Comparison of ENCODE assay signal across 15 cellular contexts in genomic region chr10:547591-548081, GRCh38.
DNase-seq lines count a peak whose midpoint lies in the region; ATAC-seq, FAIRE-seq and TF ChIP-seq lines count a peak whose summit lies in the region.
"Had no signal": no experiment of that assay in that cellular context is flagged by ENCODE, and none has a peak within 500 bp of the region (broad histone marks: within the 10 kb centered on the region; RNA-seq: fewer than 3 reads in every experiment).

No MANE protein-coding gene starts in this region.

- no peaks in the 10 kb centered on the region for H3F3A ChIP-seq in DOHH2 (ENCODE audit: control insufficient read depth, insufficient read depth)

- H3K9me2 ChIP-seq in DOHH2 (replicated peaks; ENCODE audit: control insufficient read depth, low read length): no peaks in the 10 kb centered on the region

- no peak for FAIRE-seq in keratinocyte (lab: Jason Lieb, UNC)
- FAIRE-seq: HepG2 had no signal

- H3K27ac ChIP-seq in DOHH2 (ENCODE audit: low read depth, low read length): peak overlapping the region; percentile 20; the same call in 1 of the 2 replicates
- H3K27ac ChIP-seq in RWPE2 (ENCODE audit: poor library complexity, severe bottlenecking): peak overlapping the region; percentile 30
- H3K27ac ChIP-seq in keratinocyte (ENCODE audit: control insufficient read depth, insufficient read depth, low read length): no peak overlapping the region
- no peak overlapping the region for H3K27ac ChIP-seq in psoas muscle
- H3K27ac ChIP-seq: brain microvascular endothelial cell, coronary artery had no signal

- peaks cover 46% of the 10 kb centered on the region for H3K4me1 ChIP-seq in DOHH2 (ENCODE audit: control insufficient read depth, low read length)
- H3K4me1 ChIP-seq in RWPE2 (ENCODE audit: insufficient read depth, poor library complexity, severe bottlenecking): peaks cover 10% of the 10 kb centered on the region
- H3K4me1 ChIP-seq in keratinocyte (ENCODE audit: control insufficient read depth, extremely low read depth, insufficient read depth, low read length): peaks cover 15% of the 10 kb centered on the region
- no peaks in the 10 kb centered on the region for H3K4me1 ChIP-seq in psoas muscle

- H3K4me3 ChIP-seq in DOHH2 (ENCODE audit: low read length) (no peak overlapping the region), RWPE2 (ENCODE audit: severe bottlenecking) (no peak overlapping the region), keratinocyte (ENCODE audit: control insufficient read depth in 2 of 3, extremely low read depth in 1 of 3, insufficient read depth in 2 of 3, low read depth in 1 of 3, low read length in 3 of 3) (no peak overlapping the region), psoas muscle (no peak overlapping the region)
- H3K4me3 ChIP-seq: coronary artery had no signal

- peak overlapping the region; percentile 42 for H3K4me2 ChIP-seq in DOHH2 (ENCODE audit: low read length)
- H3K4me2 ChIP-seq in keratinocyte (ENCODE audit: control insufficient read depth, extremely low read depth, insufficient read depth, low read depth, low read length): peak overlapping the region; percentile 67

- no peak overlapping the region for H3K9ac ChIP-seq in keratinocyte (ENCODE audit: control insufficient read depth, extremely low read depth, insufficient read depth, low read length)

- H4K20me1 ChIP-seq in DOHH2 (ENCODE audit: control insufficient read depth, insufficient read depth, low read depth, low read length) (no peaks in the 10 kb centered on the region), keratinocyte (ENCODE audit: control insufficient read depth, extremely low read depth, insufficient read depth, low read length) (no peaks in the 10 kb centered on the region)

- 72 to 83% (median 73%) methylated on average over 6 of the region's 6 CpGs for WGBS in psoas muscle, 3 donors

- no peaks in the 10 kb centered on the region for H3K9me1 ChIP-seq in keratinocyte (ENCODE audit: control insufficient read depth, extremely low read depth, insufficient read depth, low read length)

- H3K79me2 ChIP-seq in DOHH2 (ENCODE audit: control insufficient read depth, low read length): no peaks in the 10 kb centered on the region
- no peaks in the 10 kb centered on the region for H3K79me2 ChIP-seq in keratinocyte (ENCODE audit: control insufficient read depth, insufficient read depth, low read length)

- H3K9me3 ChIP-seq in DOHH2 (ENCODE audit: control insufficient read depth, insufficient read depth, low read length) (no peaks in the 10 kb centered on the region), RWPE2 (ENCODE audit: severe bottlenecking) (no peaks in the 10 kb centered on the region), keratinocyte (ENCODE audit: control insufficient read depth, low read depth, low read length) (no peaks in the 10 kb centered on the region), psoas muscle (no peaks in the 10 kb centered on the region)

- dilution Hi-C loops in keratinocyte (cut with MboI; ENCODE audit: extremely low pct_ligation_motif_present, low sequenced_read_pairs): no loop called here

- H3K27me3 ChIP-seq in DOHH2 (ENCODE audit: control insufficient read depth, low read length) (no peaks in the 10 kb centered on the region), RWPE2 (ENCODE audit: insufficient read depth, poor library complexity, severe bottlenecking) (no peaks in the 10 kb centered on the region), keratinocyte (ENCODE audit: control insufficient read depth, extremely low read depth, insufficient read depth, low read length) (no peaks in the 10 kb centered on the region), psoas muscle (ENCODE audit: insufficient read depth in 3 of 3, low read length in 2 of 3) (no peaks in the 10 kb centered on the region)
- H3K27me3 ChIP-seq: brain microvascular endothelial cell had no signal

- H2AFZ ChIP-seq in keratinocyte (ENCODE audit: control insufficient read depth, low read length): peak overlapping the region; percentile 68

- intact Hi-C loops in sciatic nerve (cut with DNase I): no loop called here
- intact Hi-C loops in psoas muscle (cut with DNase I): no loop called here

- H3K36me3 ChIP-seq in DOHH2 (ENCODE audit: control insufficient read depth, low read length) (no peaks in the 10 kb centered on the region), RWPE2 (ENCODE audit: low read depth) (no peaks in the 10 kb centered on the region), keratinocyte (ENCODE audit: control insufficient read depth in 2 of 2, extremely low read depth in 1 of 2, insufficient read depth in 2 of 2, low read length in 2 of 2) (no peaks in the 10 kb centered on the region), psoas muscle (ENCODE audit: insufficient read depth in 1 of 2, low read depth in 1 of 2) (no peaks in the 10 kb centered on the region)
- H3K36me3 ChIP-seq: brain microvascular endothelial cell had no signal

- no peak for ATAC-seq in RWPE2 (ENCODE audit: low read depth)
- ATAC-seq in sciatic nerve: peak; percentile 14
- ATAC-seq in psoas muscle: no peak
- no peak for ATAC-seq in GM21619 (IDR thresholded peaks at IDR 0.05; ENCODE audit: unreplicated experiment)
- ATAC-seq: HepG2 had no signal

- no peak for TF ChIP-seq CTCF in DOHH2 (IDR thresholded peaks at IDR 0.05; ENCODE audit: low read depth, low read length, poor library complexity, severe bottlenecking)
- TF ChIP-seq CTCF in RWPE2 (IDR thresholded peaks at IDR 0.05; ENCODE audit: poor library complexity, severe bottlenecking): no peak
- TF ChIP-seq CTCF in keratinocyte (optimal IDR thresholded peaks at IDR 0.05 in 1 of 3, IDR thresholded peaks at IDR 0.05 in 1 of 3, conservative IDR thresholded peaks at IDR 0.05 in 1 of 3; ENCODE audit: extremely low read depth in 1 of 3, insufficient read depth in 2 of 3, low read length in 3 of 3): no peak
- no peak for TF ChIP-seq CTCF in psoas muscle (IDR thresholded peaks at IDR 0.05)

- DNase-seq in RWPE2 (ENCODE audit: low spot score) (no peak), keratinocyte (ENCODE audit: low read depth, low spot score) (no peak), sciatic nerve (ENCODE audit: low spot score) (peak; percentile 33), psoas muscle (no peak)
- DNase-seq in stimulated activated CD8-positive, alpha-beta memory T cell treated with anti-CD3 and anti-CD28 coated beads, Interleukin-4, amount 100 ng/mL, for 48 hours: no peak
- DNase-seq: activated CD8-positive, alpha-beta memory T cell treated with anti-CD3 and anti-CD28 coated beads, Interleukin-2, amount 50 U/mL, for 48 hours; brain microvascular endothelial cell; EL; NCI-H524 treated with DMSO at 0.1 percent for 48 hours; Right ventricle myocardium superior; stimulated activated naive B cell treated with anti-CD40 and anti-IgM and Interleukin-4, amounts not matched to agents 10 μg/mL and 1 μg/mL and 100 μg/mL, for 72 hours had no signal

Comparison
In these comparisons a context has a peak if more than half of its experiments do, and no peak if none do; other contexts are left out.
1. H3K27ac ChIP-seq: peak in DOHH2 (single experiment) and RWPE2 (single experiment); none in keratinocyte (single experiment) and psoas muscle (single experiment).